In the genomic region with DNA sequence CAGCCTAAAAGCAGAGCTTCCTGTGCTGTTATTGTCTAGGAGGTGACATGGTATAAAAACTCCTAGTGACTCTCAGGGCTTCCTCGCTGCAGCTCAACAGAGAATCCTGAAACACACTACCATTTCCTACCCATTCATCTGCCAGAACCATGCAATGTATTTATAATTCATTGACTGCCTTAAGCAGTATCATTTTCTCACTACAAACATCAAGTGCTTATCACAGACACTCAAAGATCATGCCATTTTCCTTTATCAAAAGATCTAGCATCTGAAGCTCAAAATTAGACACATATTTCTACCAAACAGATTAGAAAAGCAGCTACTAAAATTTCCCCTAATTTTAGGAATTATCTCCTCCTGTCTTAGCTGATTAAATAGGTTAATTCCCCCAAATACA, we compare ENCODE assay signal across 1 cellular context.
TF ChIP-seq lines count a peak whose summit lies in the region.

No MANE protein-coding gene starts in this region.

TF ChIP-seq in SK-N-SH treated with all-trans-retinoic acid at 6 μM for 48 hours, 23 proteins besides CTCF, POLR2A, EP300 and RAD21 (continued from another document):
- TF ChIP-seq TSHZ2 (CRISPR knock-in tag; IDR thresholded peaks at IDR 0.05), result no peak
- TF ChIP-seq TOX (CRISPR knock-in tag; IDR thresholded peaks at IDR 0.05; ENCODE audit: borderline replicate concordance), result no peak
- TF ChIP-seq CSDC2 (CRISPR knock-in tag; IDR thresholded peaks at IDR 0.05), result no peak
- TF ChIP-seq GLIS3 (CRISPR knock-in tag; IDR thresholded peaks at IDR 0.05), result no peak
- no peak for TF ChIP-seq ARNTL (CRISPR knock-in tag; IDR thresholded peaks at IDR 0.05; ENCODE audit: borderline replicate concordance, low read depth)
- TF ChIP-seq ZFP30 (CRISPR knock-in tag; IDR thresholded peaks at IDR 0.05), result no peak
- TF ChIP-seq CREB5 (CRISPR knock-in tag; IDR thresholded peaks at IDR 0.05; ENCODE audit: low read depth), result no peak
- no peak for TF ChIP-seq PPARA (CRISPR knock-in tag; IDR thresholded peaks at IDR 0.05; ENCODE audit: borderline replicate concordance)
- TF ChIP-seq ZC3H10 (CRISPR knock-in tag; IDR thresholded peaks at IDR 0.05), result no peak
- no peak for TF ChIP-seq TCF4 (CRISPR knock-in tag; IDR thresholded peaks at IDR 0.05; ENCODE audit: borderline replicate concordance)
- no peak for TF ChIP-seq ZNF8 (CRISPR knock-in tag; IDR thresholded peaks at IDR 0.05)
- TF ChIP-seq OSR1 (CRISPR knock-in tag; IDR thresholded peaks at IDR 0.05), result no peak
